ENCODE assay signal across 20 cellular contexts in genomic region chr7:99485094-99485493, GRCh38. TPM values are rescaled to one million over a fixed set of nuclear protein-coding genes. Genes with fewer than 3 reads are reported as not detected.
DNase-seq lines count a peak whose midpoint lies in the region; ATAC-seq, FAIRE-seq and TF ChIP-seq lines count a peak whose summit lies in the region.
"Had no signal": no experiment of that assay in that cellular context is flagged by ENCODE, and none has a peak within 500 bp of the region (broad histone marks: within the 10 kb centered on the region; RNA-seq: fewer than 3 reads in every experiment).

No MANE protein-coding gene starts in this region.

- no peak for FAIRE-seq in astrocyte (lab: Jason Lieb, UNC)
- FAIRE-seq in keratinocyte (lab: Jason Lieb, UNC) = peak; percentile 39
- FAIRE-seq: A204.1, H1, HepG2 had no signal

- H3K56ac ChIP-seq in H9 (ENCODE audit: insufficient read length, low read depth, low read length) = no peak overlapping the region

- H2BK15ac ChIP-seq in H9 (ENCODE audit: low read depth, low read length) = no peak overlapping the region

- H3K14ac ChIP-seq in H9 (ENCODE audit: insufficient read depth, low read length) = no peak overlapping the region

- H2AK5ac ChIP-seq in H9 (ENCODE audit: insufficient read length, low read length) = no peak overlapping the region

- H4K20me1 ChIP-seq in H9 (ENCODE audit: control insufficient read depth, insufficient read depth, insufficient read length) (no peaks in the 10 kb centered on the region), astrocyte (ENCODE audit: insufficient read depth, low read length) (peaks cover 5% of the 10 kb centered on the region), keratinocyte (ENCODE audit: control insufficient read depth, extremely low read depth, insufficient read depth, low read length) (no peaks in the 10 kb centered on the region)

- H4K91ac ChIP-seq in H9 (ENCODE audit: insufficient read length, low read depth, low read length) = no peak overlapping the region

- H3K27me3 ChIP-seq in H9 (ENCODE audit: insufficient read depth, low read length) = no peaks in the 10 kb centered on the region
- H3K27me3 ChIP-seq in astrocyte (ENCODE audit: insufficient read depth, low read length) = no peaks in the 10 kb centered on the region
- no peaks in the 10 kb centered on the region for H3K27me3 ChIP-seq in keratinocyte (ENCODE audit: control insufficient read depth, extremely low read depth, insufficient read depth, low read length)
- H3K27me3 ChIP-seq: BLaER1 had no signal

- H3K4me1 ChIP-seq in H9 (ENCODE audit: insufficient read depth, low read length) = no peaks in the 10 kb centered on the region
- H3K4me1 ChIP-seq in astrocyte (ENCODE audit: insufficient read depth, low read length) = no peaks in the 10 kb centered on the region
- peaks cover 11% of the 10 kb centered on the region for H3K4me1 ChIP-seq in keratinocyte (ENCODE audit: control insufficient read depth, extremely low read depth, insufficient read depth, low read length)
- H3K4me1 ChIP-seq: BLaER1 had no signal

- H3K9ac ChIP-seq in H9 (ENCODE audit: extremely low read depth, insufficient read length, low read length) = no peak overlapping the region
- H3K9ac ChIP-seq in astrocyte (ENCODE audit: low read length) = no peak overlapping the region
- peak overlapping the region; percentile 30 for H3K9ac ChIP-seq in keratinocyte (ENCODE audit: control insufficient read depth, extremely low read depth, insufficient read depth, low read length)
- H3K9ac ChIP-seq: BLaER1, KMS-11, SK-N-SH had no signal

- TF ChIP-seq CTCF in H9 (conservative IDR thresholded peaks at IDR 0.05) (no peak), astrocyte (IDR thresholded peaks at IDR 0.05; ENCODE audit: insufficient read depth, low read depth, low read length) (no peak), keratinocyte (optimal IDR thresholded peaks at IDR 0.05 in 1 of 3, IDR thresholded peaks at IDR 0.05 in 1 of 3, conservative IDR thresholded peaks at IDR 0.05 in 1 of 3; ENCODE audit: extremely low read depth in 1 of 3, insufficient read depth in 2 of 3, low read length in 3 of 3) (no peak)

- H3K79me2 ChIP-seq in H9 (ENCODE audit: insufficient read depth, low read length) = no peaks in the 10 kb centered on the region
- peaks cover 10% of the 10 kb centered on the region for H3K79me2 ChIP-seq in astrocyte (ENCODE audit: insufficient read depth, low read length)
- H3K79me2 ChIP-seq in keratinocyte (ENCODE audit: control insufficient read depth, insufficient read depth, low read length) = no peaks in the 10 kb centered on the region

- H2AFZ ChIP-seq in H9 (ENCODE audit: low read length) (no peak overlapping the region), astrocyte (ENCODE audit: low read depth, low read length) (no peak overlapping the region), keratinocyte (ENCODE audit: control insufficient read depth, low read length) (no peak overlapping the region)

- no peaks in the 10 kb centered on the region for H3K23me2 ChIP-seq in H9 (ENCODE audit: insufficient read length, low read depth, low read length, poor library complexity, severe bottlenecking)

- H2BK120ac ChIP-seq in H9 (ENCODE audit: low read depth, low read length, poor library complexity, severe bottlenecking) = no peak overlapping the region

- H4K8ac ChIP-seq in H9 (replicated peaks; ENCODE audit: insufficient read length, low read depth, low read length) = no peak overlapping the region

- H3K23ac ChIP-seq in H9 (ENCODE audit: insufficient read length, low read depth, low read length) = no peak overlapping the region

- H3K27ac ChIP-seq in H9 (ENCODE audit: insufficient read length, low read depth, low read length) (no peak overlapping the region), astrocyte (ENCODE audit: low read depth, low read length) (no peak overlapping the region), keratinocyte (ENCODE audit: control insufficient read depth, insufficient read depth, low read length) (peak overlapping the region; percentile 62)
- H3K27ac ChIP-seq: BLaER1, KMS-11 had no signal

- peaks cover 2% of the 10 kb centered on the region for H3K4me1 Mint-ChIP-seq in activated T-cell treated with anti-CD3 and anti-CD28 coated beads, Interleukin-2, amount 50 U/mL, for 24 hours (ENCODE audit: low read depth)
- H3K4me1 Mint-ChIP-seq in H9 = no peaks in the 10 kb centered on the region
- H3K4me1 Mint-ChIP-seq in astrocyte (ENCODE audit: low read depth, unreplicated experiment) = no peaks in the 10 kb centered on the region

- no peak overlapping the region for H3K18ac ChIP-seq in H9 (ENCODE audit: insufficient read length, low read depth, low read length)

- no peak overlapping the region for H3K4ac ChIP-seq in H9 (ENCODE audit: low read depth, low read length)

- H3K9me3 ChIP-seq in H9 (ENCODE audit: control insufficient read depth, low read depth, low read length) (no peaks in the 10 kb centered on the region), astrocyte (ENCODE audit: insufficient read depth, low read depth, low read length) (no peaks in the 10 kb centered on the region), keratinocyte (ENCODE audit: control insufficient read depth, low read depth, low read length) (no peaks in the 10 kb centered on the region)
- H3K9me3 ChIP-seq: BLaER1, SK-N-SH had no signal

- H3K27ac Mint-ChIP-seq in activated T-cell treated with anti-CD3 and anti-CD28 coated beads, Interleukin-2, amount 50 U/mL, for 24 hours = peak overlapping the region; percentile 32
- peak overlapping the region in 2 of 3 experiments; percentile 23 to 27; a peak in 3 of 7 replicates for H3K27ac Mint-ChIP-seq in H9
- peak overlapping the region; percentile 21 for H3K27ac Mint-ChIP-seq in astrocyte (ENCODE audit: unreplicated experiment)
- H3K27ac Mint-ChIP-seq: HFFc6 had no signal

- no peaks in the 10 kb centered on the region for H3K27me3 Mint-ChIP-seq in activated T-cell treated with anti-CD3 and anti-CD28 coated beads, Interleukin-2, amount 50 U/mL, for 24 hours
- H3K27me3 Mint-ChIP-seq in H9 (ENCODE audit: low read depth) (no peaks in the 10 kb centered on the region), astrocyte (ENCODE audit: low read depth, unreplicated experiment) (no peaks in the 10 kb centered on the region)

- DNase-seq in activated T-cell treated with anti-CD3 and anti-CD28 coated beads, Interleukin-2, amount 50 U/mL, for 24 hours = no peak
- DNase-seq in activated T-cell treated with anti-CD3 and anti-CD28 coated beads for 4 hours (no peak), H9 (no peak), astrocyte (ENCODE audit: low read depth) (no peak), keratinocyte (ENCODE audit: low read depth, low spot score) (no peak), SHP77 (lab: John Stamatoyannopoulos, UW) (no peak)
- DNase-seq: HFFc6, MM.1S, NCI-H1105, NCI-H1694, NCI-H510A treated with DMSO at 0.1 percent for 48 hours, Right ventricle myocardium superior, SK-N-SH had no signal

- WGBS in H9 (ENCODE audit: extremely low coverage, insufficient read length, low lambda C conversion rate) = no CpG with 5 or more reads among the region's 5 CpGs

- no peaks in the 10 kb centered on the region for H3K9me1 ChIP-seq in keratinocyte (ENCODE audit: control insufficient read depth, extremely low read depth, insufficient read depth, low read length)

- no peak overlapping the region for H4K5ac ChIP-seq in H9 (ENCODE audit: insufficient read length, low read depth, low read length)

- ATAC-seq in HG03159 (IDR thresholded peaks at IDR 0.05; ENCODE audit: unreplicated experiment) (no peak), GM21723 (IDR thresholded peaks at IDR 0.05; ENCODE audit: unreplicated experiment) (no peak)
- ATAC-seq: HepG2 had no signal

- H2BK5ac ChIP-seq in H9 (ENCODE audit: insufficient read length, low read length) = no peak overlapping the region

- H3K36me3 Mint-ChIP-seq in activated T-cell treated with anti-CD3 and anti-CD28 coated beads, Interleukin-2, amount 50 U/mL, for 24 hours (ENCODE audit: low read depth) = peaks cover 76% of the 10 kb centered on the region
- H3K36me3 Mint-ChIP-seq in H9 (ENCODE audit: insufficient read depth in 1 of 3, low read depth in 3 of 3) (peaks cover 11 to 28% (median 19%) of the 10 kb centered on the region in 3 experiments; a peak in 6 of 7 replicates), astrocyte (ENCODE audit: low read depth, unreplicated experiment) (peaks cover 21% of the 10 kb centered on the region)

- H2BK20ac ChIP-seq in H9 (ENCODE audit: low read depth, low read length, poor library complexity, severe bottlenecking) = no peak overlapping the region

- no peak overlapping the region for H3K4me2 ChIP-seq in H9 (ENCODE audit: insufficient read depth, insufficient read length, low read length)
- H3K4me2 ChIP-seq in astrocyte (ENCODE audit: low read length) = no peak overlapping the region
- peak overlapping the region; percentile 42 for H3K4me2 ChIP-seq in keratinocyte (ENCODE audit: control insufficient read depth, extremely low read depth, insufficient read depth, low read depth, low read length)
- H3K4me2 ChIP-seq: BLaER1, KMS-11, SK-N-SH had no signal

- H3K36me3 ChIP-seq in astrocyte (ENCODE audit: insufficient read depth, low read length) = peaks cover 14% of the 10 kb centered on the region
- H3K36me3 ChIP-seq in keratinocyte (ENCODE audit: control insufficient read depth in 2 of 2, extremely low read depth in 1 of 2, insufficient read depth in 2 of 2, low read length in 2 of 2) = peaks cover 3 to 16% of the 10 kb centered on the region in 2 experiments

- H3K4me3 ChIP-seq in astrocyte (ENCODE audit: insufficient read depth, low read depth, low read length) (no peak overlapping the region), keratinocyte (ENCODE audit: control insufficient read depth in 2 of 3, extremely low read depth in 1 of 3, insufficient read depth in 2 of 3, low read depth in 1 of 3, low read length in 3 of 3) (no peak overlapping the region)
- H3K4me3 ChIP-seq: BLaER1 had no signal

- no peaks in the 10 kb centered on the region for H3K79me1 ChIP-seq in H9 (ENCODE audit: insufficient read depth, low read depth, low read length, poor library complexity, severe bottlenecking)

- dilution Hi-C loops in keratinocyte (cut with MboI; ENCODE audit: extremely low pct_ligation_motif_present, low sequenced_read_pairs) = no loop called here

- H3K4me3 Mint-ChIP-seq in activated T-cell treated with anti-CD3 and anti-CD28 coated beads, Interleukin-2, amount 50 U/mL, for 24 hours = no peak overlapping the region
- no peak overlapping the region for H3K4me3 Mint-ChIP-seq in H9
- H3K4me3 Mint-ChIP-seq in astrocyte (ENCODE audit: unreplicated experiment) = no peak overlapping the region
- H3K4me3 Mint-ChIP-seq: HFFc6 had no signal

- H2BK12ac ChIP-seq in H9 (ENCODE audit: insufficient read length, low read depth, low read length) = no peak overlapping the region

- H3T11ph ChIP-seq in H9 (ENCODE audit: low read length) = no peak overlapping the region

- H3K9me3 Mint-ChIP-seq in activated T-cell treated with anti-CD3 and anti-CD28 coated beads, Interleukin-2, amount 50 U/mL, for 24 hours = no peaks in the 10 kb centered on the region
- H3K9me3 Mint-ChIP-seq in H9 (no peaks in the 10 kb centered on the region), astrocyte (ENCODE audit: unreplicated experiment) (no peaks in the 10 kb centered on the region)
- H3K9me3 Mint-ChIP-seq: HFFc6 had no signal

RNA-seq across cellular contexts. Expression of gene ZNF789, which starts 12.4 kb away (rescaled TPM):
- 14.0 and 15.1 TPM in 2 replicates for total RNA-seq in H9 (2021)
- 18.3 and 21.7 TPM in 2 replicates for total RNA-seq in astrocyte
- polyA plus RNA-seq in keratinocyte = 5.4 to 17.5 TPM (median 14.7 TPM) in 3 replicates
- 1.6 TPM for polyA plus RNA-seq in keratinocyte (2011; ENCODE audit: low read depth)
- polyA plus RNA-seq in keratinocyte (2011; cell fraction: cytosol; rRNA removed) = 2.9 and 3.9 TPM in 2 replicates
- 44.2 and 44.6 TPM in 2 replicates for polyA plus RNA-seq in keratinocyte (2011; cell fraction: nucleus; rRNA removed)
- polyA plus RNA-seq in keratinocyte (2012; ENCODE audit: low replicate concordance) = 3.9 and 5.5 TPM in 2 replicates
- polyA minus RNA-seq in keratinocyte = 1.4 to 12.4 TPM (median 4.5 TPM) in 3 replicates
- 2.7 TPM for polyA minus RNA-seq in keratinocyte (2011; cell fraction: cytosol; rRNA and poly(A)+ RNA removed)
- 5.9 and 13.3 TPM in 2 replicates for polyA minus RNA-seq in keratinocyte (2011; cell fraction: nucleus; rRNA and poly(A)+ RNA removed)

RNA-seq across cellular contexts. Expression of gene ZNF394, which starts 15.0 kb away (rescaled TPM):
- total RNA-seq in H9 (2021) = 24.2 and 24.7 TPM in 2 replicates
- 20.0 and 25.7 TPM in 2 replicates for total RNA-seq in astrocyte
- polyA plus RNA-seq in keratinocyte = 9.1 to 10.4 TPM (median 10.1 TPM) in 3 replicates
- 8.7 TPM for polyA plus RNA-seq in keratinocyte (2011; ENCODE audit: low read depth)
- polyA plus RNA-seq in keratinocyte (2011; cell fraction: cytosol; rRNA removed) = 7.5 and 9.2 TPM in 2 replicates
- polyA plus RNA-seq in keratinocyte (2011; cell fraction: nucleus; rRNA removed) = 14.2 and 14.8 TPM in 2 replicates
- polyA plus RNA-seq in keratinocyte (2012; ENCODE audit: low replicate concordance) = 11.6 and 15.2 TPM in 2 replicates
- polyA minus RNA-seq in keratinocyte = 7.2 to 15.1 TPM (median 9.7 TPM) in 3 replicates
- 10.6 TPM for polyA minus RNA-seq in keratinocyte (2011; cell fraction: cytosol; rRNA and poly(A)+ RNA removed)
- polyA minus RNA-seq in keratinocyte (2011; cell fraction: nucleus; rRNA and poly(A)+ RNA removed) = 7.5 and 14.6 TPM in 2 replicates

RNA-seq across cellular contexts. Expression of gene ATP5MF, which starts 19.1 kb away (rescaled TPM):
- total RNA-seq in H9 (2021) (504 and 516 TPM in 2 replicates), astrocyte (307 and 329 TPM in 2 replicates)
- 741 to 2,588 TPM (median 871 TPM) in 3 replicates for polyA plus RNA-seq in keratinocyte
- polyA plus RNA-seq in keratinocyte (2011; ENCODE audit: low read depth) = 128 TPM
- polyA plus RNA-seq in keratinocyte (2011; cell fraction: cytosol; rRNA removed) = 1,552 and 1,989 TPM in 2 replicates
- 744 and 983 TPM in 2 replicates for polyA plus RNA-seq in keratinocyte (2011; cell fraction: nucleus; rRNA removed)
- polyA plus RNA-seq in keratinocyte (2012; ENCODE audit: low replicate concordance) = 1,153 and 1,318 TPM in 2 replicates
- 70.7 to 409 TPM (median 281 TPM) in 3 replicates for polyA minus RNA-seq in keratinocyte
- 256 TPM for polyA minus RNA-seq in keratinocyte (2011; cell fraction: cytosol; rRNA and poly(A)+ RNA removed)
- 59.6 and 99.4 TPM in 2 replicates for polyA minus RNA-seq in keratinocyte (2011; cell fraction: nucleus; rRNA and poly(A)+ RNA removed)

RNA-seq across cellular contexts. Expression of gene ZKSCAN5, which starts 19.4 kb away (rescaled TPM):
- 16.6 and 17.3 TPM in 2 replicates for total RNA-seq in H9 (2021)
- total RNA-seq in astrocyte = 15.3 and 16.4 TPM in 2 replicates
- 7.4 to 8.4 TPM (median 8.4 TPM) in 3 replicates for polyA plus RNA-seq in keratinocyte
- polyA plus RNA-seq in keratinocyte (2011; ENCODE audit: low read depth) = 6.5 TPM
- 5.7 and 8.2 TPM in 2 replicates for polyA plus RNA-seq in keratinocyte (2011; cell fraction: cytosol; rRNA removed)
- 10.1 and 10.5 TPM in 2 replicates for polyA plus RNA-seq in keratinocyte (2011; cell fraction: nucleus; rRNA removed)
- polyA plus RNA-seq in keratinocyte (2012; ENCODE audit: low replicate concordance) = 5.1 and 8.1 TPM in 2 replicates
- polyA minus RNA-seq in keratinocyte = 7.1 to 17.9 TPM (median 11.3 TPM) in 3 replicates
- 11.3 TPM for polyA minus RNA-seq in keratinocyte (2011; cell fraction: cytosol; rRNA and poly(A)+ RNA removed)
- polyA minus RNA-seq in keratinocyte (2011; cell fraction: nucleus; rRNA and poly(A)+ RNA removed) = 7.5 and 14.9 TPM in 2 replicates

RNA-seq across cellular contexts. Expression of gene CPSF4, which starts 46.4 kb away (rescaled TPM):
- total RNA-seq in H9 (2021) (96.2 and 98.2 TPM in 2 replicates), astrocyte (42.8 and 46.8 TPM in 2 replicates)
- 21.8 to 28.6 TPM (median 25.0 TPM) in 3 replicates for polyA plus RNA-seq in keratinocyte
- polyA plus RNA-seq in keratinocyte (2011; ENCODE audit: low read depth) = 16.6 TPM
- 16.2 and 19.3 TPM in 2 replicates for polyA plus RNA-seq in keratinocyte (2011; cell fraction: cytosol; rRNA removed)
- 45.4 and 56.4 TPM in 2 replicates for polyA plus RNA-seq in keratinocyte (2011; cell fraction: nucleus; rRNA removed)
- 20.4 and 21.3 TPM in 2 replicates for polyA plus RNA-seq in keratinocyte (2012; ENCODE audit: low replicate concordance)
- polyA minus RNA-seq in keratinocyte = 25.9 to 50.1 TPM (median 26.0 TPM) in 3 replicates
- polyA minus RNA-seq in keratinocyte (2011; cell fraction: cytosol; rRNA and poly(A)+ RNA removed) = 21.5 TPM
- polyA minus RNA-seq in keratinocyte (2011; cell fraction: nucleus; rRNA and poly(A)+ RNA removed) = 18.2 and 19.1 TPM in 2 replicates
